ENCODE assay signal across 2 cellular contexts in genomic region chr1:20481643-20482498, GRCh38.
TF ChIP-seq lines count a peak whose summit lies in the region.

No MANE protein-coding gene starts in this region.

TF ChIP-seq in GM23338, 12 proteins besides CTCF, POLR2A, EP300 and RAD21:
- TF ChIP-seq EZH2phosphoT487 (IDR thresholded peaks at IDR 0.05; ENCODE audit: unreplicated experiment) (no peak), CREB1 (CRISPR knock-in tag; IDR thresholded peaks at IDR 0.05; ENCODE audit: low read depth) (no peak), REST (IDR thresholded peaks at IDR 0.05; ENCODE audit: unreplicated experiment) (no peak), STAT1 (IDR thresholded peaks at IDR 0.05; ENCODE audit: unreplicated experiment) (no peak), EZH2 (IDR thresholded peaks at IDR 0.05; ENCODE audit: low read depth, unreplicated experiment) (no peak), ETS1 (IDR thresholded peaks at IDR 0.05) (no peak), ZNF462 (CRISPR knock-in tag; IDR thresholded peaks at IDR 0.05) (no peak), NANOG (IDR thresholded peaks at IDR 0.05; ENCODE audit: borderline replicate concordance) (no peak), ZNF114 (CRISPR knock-in tag; IDR thresholded peaks at IDR 0.05) (no peak), ZNF331 (CRISPR knock-in tag; IDR thresholded peaks at IDR 0.05; ENCODE audit: low read depth) (no peak), POLR2AphosphoS5 (IDR thresholded peaks at IDR 0.05; ENCODE audit: low read depth) (no peak), JUNB (IDR thresholded peaks at IDR 0.05; ENCODE audit: unreplicated experiment) (no peak)

TF ChIP-seq in HepG2, 621 proteins besides CTCF, POLR2A, EP300 and RAD21 (continues in another document):
- TF ChIP-seq SOX6 (IDR thresholded peaks at IDR 0.05) (no peak), SOX6 (CRISPR knock-in tag; IDR thresholded peaks at IDR 0.05) (0 out of 2 replicates have a peak, but pooled peaks have one; percentile 36), ARID5B (CRISPR knock-in tag; IDR thresholded peaks at IDR 0.05) (peak; percentile 2; the same call in 1 of the 2 replicates), MTF1 (CRISPR knock-in tag; IDR thresholded peaks at IDR 0.05) (no peak), HDAC2 (CRISPR knock-in tag; IDR thresholded peaks at IDR 0.05) (no peak), ZBTB26 (CRISPR knock-in tag; IDR thresholded peaks at IDR 0.05; ENCODE audit: borderline replicate concordance) (0 out of 2 replicates have a peak, but pooled peaks have one; percentile 48), NR1H2 (CRISPR knock-in tag; IDR thresholded peaks at IDR 0.05; ENCODE audit: borderline replicate concordance, low read depth) (no peak), CREBL2 (CRISPR knock-in tag; IDR thresholded peaks at IDR 0.05; ENCODE audit: borderline replicate concordance) (no peak), ZNF674 (CRISPR knock-in tag; IDR thresholded peaks at IDR 0.05; ENCODE audit: low read depth) (no peak), NCOR1 (IDR thresholded peaks at IDR 0.05; ENCODE audit: borderline replicate concordance, low read length) (0 out of 2 replicates have a peak, but pooled peaks have one; percentile 10), NFAT5 (CRISPR knock-in tag; IDR thresholded peaks at IDR 0.05) (0 out of 2 replicates have a peak, but pooled peaks have one; percentile 45), MYPOP (CRISPR knock-in tag; IDR thresholded peaks at IDR 0.05) (0 out of 2 replicates have a peak, but pooled peaks have one; percentile 28), RFX5 (IDR thresholded peaks at IDR 0.05; ENCODE audit: low read depth, low read length) (no peak), DMTF1 (CRISPR knock-in tag; IDR thresholded peaks at IDR 0.05) (no peak), HDAC1 (CRISPR knock-in tag; IDR thresholded peaks at IDR 0.05) (no peak; the same call in 1 of the 2 replicates), IKZF5 (CRISPR knock-in tag; IDR thresholded peaks at IDR 0.05) (no peak; the same call in 1 of the 2 replicates), ZBTB20 (CRISPR knock-in tag; IDR thresholded peaks at IDR 0.05; ENCODE audit: borderline replicate concordance, low read depth) (0 out of 2 replicates have a peak, but pooled peaks have one; percentile 9), ZNF609 (CRISPR knock-in tag; IDR thresholded peaks at IDR 0.05; ENCODE audit: borderline replicate concordance) (no peak), ZBTB14 (CRISPR knock-in tag; IDR thresholded peaks at IDR 0.05) (no peak), ISL2 (CRISPR knock-in tag; IDR thresholded peaks at IDR 0.05) (peak; percentile 54), TEF (CRISPR knock-in tag; IDR thresholded peaks at IDR 0.05) (0 out of 2 replicates have a peak, but pooled peaks have one; percentile 20), PCBP1 (IDR thresholded peaks at IDR 0.05; ENCODE audit: borderline replicate concordance, low read depth, low read length) (no peak), RBFOX2 (IDR thresholded peaks at IDR 0.05; ENCODE audit: low read depth, low read length) (peak; percentile 10; the same call in 1 of the 2 replicates)
